31 cellular contexts compared by ENCODE assay signal in the genomic region with DNA sequence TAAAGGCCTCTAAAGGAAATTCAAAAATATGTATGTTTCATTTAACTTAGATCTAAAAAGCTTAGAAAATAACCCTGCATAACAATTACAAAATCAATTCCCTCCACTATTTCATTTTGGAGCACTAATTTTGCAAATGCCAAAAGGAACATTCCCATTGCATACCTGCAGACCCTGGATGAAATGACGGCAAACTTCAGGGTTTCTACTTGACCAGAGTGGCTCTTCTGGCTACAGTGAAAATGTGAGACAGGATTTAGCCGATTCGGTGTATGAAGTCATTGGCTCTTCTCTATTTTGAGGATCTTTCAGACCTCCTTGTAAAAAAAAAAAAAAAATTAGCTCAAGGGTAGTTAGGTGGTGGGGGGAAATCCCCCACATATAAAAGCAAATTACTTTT. TPM values are rescaled to one million over a fixed set of nuclear protein-coding genes. Genes with fewer than 3 reads are reported as not detected.
"Had no signal": no experiment of that assay in that cellular context is flagged by ENCODE, and none has a peak within 500 bp of the region (broad histone marks: within the 10 kb centered on the region; RNA-seq: fewer than 3 reads in every experiment).

No MANE protein-coding gene starts in this region.

- ATAC-seq: natural killer cell treated with Interleukin-12 subunit alpha and Interleukin-12 subunit beta and Interleukin-15 and Interleukin-18, amount 100 ng/mL, for 72 hours; psoas muscle; right cardiac atrium; right lobe of liver; stimulated activated effector memory CD8-positive, alpha-beta T cell treated with anti-CD3 and anti-CD28 coated beads, Interleukin-12 subunit alpha, Interleukin-12 subunit beta, amount 100 ng/mL, for 72 hours; stimulated activated naive B cell treated with anti-CD40 and anti-IgM and Interleukin-4, amounts not matched to agents 10 μg/mL and 1 μg/mL and 100 μg/mL, for 72 hours had no signal

- H2AFZ ChIP-seq: parathyroid adenoma had no signal

- H3K27me3 Mint-ChIP-seq: natural killer cell treated with Interleukin-12 subunit alpha and Interleukin-12 subunit beta and Interleukin-15 and Interleukin-18, amount 100 ng/mL, for 72 hours; progenitor cell of endocrine pancreas; stimulated activated naive B cell treated with anti-CD40 and anti-IgM and Interleukin-4, amounts not matched to agents 10 μg/mL and 1 μg/mL and 100 μg/mL, for 72 hours; stimulated activated naive CD8-positive, alpha-beta T cell treated with anti-CD3 and anti-CD28 coated beads, Interleukin-15, Interleukin-2, amounts not matched to agents 100 ng/mL and 50 ng/mL, for 24 hours had no signal

- H3K9me3 ChIP-seq: ovary, psoas muscle, right lobe of liver, sigmoid colon, stomach, thoracic aorta, thyroid gland, tibial nerve, upper lobe of left lung, vagina had no signal

- H3K4me3 ChIP-seq: ovary, psoas muscle, right lobe of liver, sigmoid colon, stomach, thoracic aorta, thyroid gland, tibial nerve, upper lobe of left lung, vagina had no signal

- H3K4me1 ChIP-seq: parathyroid adenoma, right lobe of liver, sigmoid colon, stomach, thyroid gland, tibial nerve, upper lobe of left lung, vagina had no signal

- H3K9me3 Mint-ChIP-seq: natural killer cell treated with Interleukin-12 subunit alpha and Interleukin-12 subunit beta and Interleukin-15 and Interleukin-18, amount 100 ng/mL, for 72 hours; nephron progenitor cell; neural crest cell; stimulated activated effector memory CD8-positive, alpha-beta T cell treated with anti-CD3 and anti-CD28 coated beads, Interleukin-12 subunit alpha, Interleukin-12 subunit beta, amount 100 ng/mL, for 72 hours; stimulated activated naive B cell treated with anti-CD40 and anti-IgM and Interleukin-4, amounts not matched to agents 10 μg/mL and 1 μg/mL and 100 μg/mL, for 72 hours; stimulated activated naive CD8-positive, alpha-beta T cell treated with anti-CD3 and anti-CD28 coated beads, Interleukin-15, Interleukin-2, amounts not matched to agents 100 ng/mL and 50 ng/mL, for 24 hours had no signal

- H3K4me1 Mint-ChIP-seq: stimulated activated effector memory CD8-positive, alpha-beta T cell treated with anti-CD3 and anti-CD28 coated beads, Interleukin-12 subunit alpha, Interleukin-12 subunit beta, amount 100 ng/mL, for 72 hours; stimulated activated naive B cell treated with anti-CD40 and anti-IgM and Interleukin-4, amounts not matched to agents 10 μg/mL and 1 μg/mL and 100 μg/mL, for 72 hours had no signal

- DNase-seq: nephron progenitor cell; occipital lobe; ovary; posterior cingulate gyrus; psoas muscle; right cardiac atrium; right lobe of liver; sigmoid colon; small intestine; stimulated activated CD4-positive, alpha-beta T cell treated with anti-CD3 and anti-CD28 coated beads, Interleukin-15, amount 100 ng/mL, for 24 hours; stimulated activated CD4-positive, alpha-beta T cell treated with anti-CD3 and anti-CD28 coated beads, Interleukin-2, amount 100 ng/mL, for 24 hours; stimulated activated CD4-positive, alpha-beta T cell treated with anti-CD3 and anti-CD28 coated beads, Interleukin-2, amount 100 ng/mL, for 48 hours; stimulated activated CD4-positive, alpha-beta T cell treated with anti-CD3 and anti-CD28 coated beads, Interleukin-4, amount 100 ng/mL, for 24 hours; stimulated activated naive B cell treated with anti-CD40 and anti-IgM and Interleukin-4, amounts not matched to agents 10 μg/mL and 1 μg/mL and 100 μg/mL, for 72 hours; stimulated activated naive CD4-positive, alpha-beta T cell treated with Interleukin-2 at 50 U/mL for 16 hours; stomach; thyroid gland; trophoblast cell; upper lobe of left lung had no signal

- H3K36me3 Mint-ChIP-seq: natural killer cell treated with Interleukin-12 subunit alpha and Interleukin-12 subunit beta and Interleukin-15 and Interleukin-18, amount 100 ng/mL, for 72 hours; stimulated activated effector memory CD8-positive, alpha-beta T cell treated with anti-CD3 and anti-CD28 coated beads, Interleukin-12 subunit alpha, Interleukin-12 subunit beta, amount 100 ng/mL, for 72 hours had no signal

- H3K27ac ChIP-seq: ovary, parathyroid adenoma, psoas muscle, right lobe of liver, sigmoid colon, stomach, thoracic aorta, thyroid gland, tibial nerve, upper lobe of left lung, vagina had no signal

- H3K9ac ChIP-seq: parathyroid adenoma had no signal

- H3K27me3 ChIP-seq: ovary, right lobe of liver, sigmoid colon, stomach, thyroid gland, upper lobe of left lung, vagina had no signal

- H3K79me2 ChIP-seq: parathyroid adenoma had no signal

- H3K36me3 ChIP-seq: ovary, right lobe of liver, sigmoid colon, stomach, thoracic aorta, thyroid gland, tibial nerve, upper lobe of left lung, vagina had no signal

- H3K27ac Mint-ChIP-seq: natural killer cell treated with Interleukin-12 subunit alpha and Interleukin-12 subunit beta and Interleukin-15 and Interleukin-18, amount 100 ng/mL, for 72 hours; progenitor cell of endocrine pancreas; stimulated activated effector memory CD8-positive, alpha-beta T cell treated with anti-CD3 and anti-CD28 coated beads, Interleukin-12 subunit alpha, Interleukin-12 subunit beta, amount 100 ng/mL, for 72 hours; stimulated activated naive CD8-positive, alpha-beta T cell treated with anti-CD3 and anti-CD28 coated beads, Interleukin-15, Interleukin-2, amounts not matched to agents 100 ng/mL and 50 ng/mL, for 24 hours had no signal

- H3K4me3 Mint-ChIP-seq: natural killer cell treated with Interleukin-12 subunit alpha and Interleukin-12 subunit beta and Interleukin-15 and Interleukin-18, amount 100 ng/mL, for 72 hours; nephron progenitor cell; neural crest cell; stimulated activated effector memory CD8-positive, alpha-beta T cell treated with anti-CD3 and anti-CD28 coated beads, Interleukin-12 subunit alpha, Interleukin-12 subunit beta, amount 100 ng/mL, for 72 hours; stimulated activated naive B cell treated with anti-CD40 and anti-IgM and Interleukin-4, amounts not matched to agents 10 μg/mL and 1 μg/mL and 100 μg/mL, for 72 hours; stimulated activated naive CD8-positive, alpha-beta T cell treated with anti-CD3 and anti-CD28 coated beads, Interleukin-15, Interleukin-2, amounts not matched to agents 100 ng/mL and 50 ng/mL, for 24 hours had no signal

RNA-seq across cellular contexts. Expression of gene PAX6, which starts 44.1 kb away (rescaled TPM):
- total RNA-seq: natural killer cell treated with Interleukin-12 subunit alpha and Interleukin-12 subunit beta and Interleukin-15 and Interleukin-18, amount 100 ng/mL, for 72 hours; ovary; right cardiac atrium; right lobe of liver; sigmoid colon; skeletal muscle tissue; subcutaneous adipose tissue; thyroid gland; tibial nerve; upper lobe of left lung; ureter; vagina had no signal
- polyA plus RNA-seq: ovary, psoas muscle had no signal
